ENCODE assay signal across 1 cellular context in genomic region chr9:13274901-13275641, GRCh38.
TF ChIP-seq lines count a peak whose summit lies in the region.

No MANE protein-coding gene starts in this region.

TF ChIP-seq in IMR-90, 13 proteins besides CTCF, POLR2A, EP300 and RAD21 (continued from another document):
- TF ChIP-seq, protein P1, sequence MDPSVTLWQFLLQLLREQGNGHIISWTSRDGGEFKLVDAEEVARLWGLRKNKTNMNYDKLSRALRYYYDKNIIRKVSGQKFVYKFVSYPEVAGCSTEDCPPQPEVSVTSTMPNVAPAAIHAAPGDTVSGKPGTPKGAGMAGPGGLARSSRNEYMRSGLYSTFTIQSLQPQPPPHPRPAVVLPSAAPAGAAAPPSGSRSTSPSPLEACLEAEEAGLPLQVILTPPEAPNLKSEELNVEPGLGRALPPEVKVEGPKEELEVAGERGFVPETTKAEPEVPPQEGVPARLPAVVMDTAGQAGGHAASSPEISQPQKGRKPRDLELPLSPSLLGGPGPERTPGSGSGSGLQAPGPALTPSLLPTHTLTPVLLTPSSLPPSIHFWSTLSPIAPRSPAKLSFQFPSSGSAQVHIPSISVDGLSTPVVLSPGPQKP (IDR thresholded peaks at IDR 0.05; ENCODE audit: borderline replicate concordance, low read depth, low read length), result no peak
- TF ChIP-seq NFE2L2 (IDR thresholded peaks at IDR 0.05; ENCODE audit: low read depth, low read length), result no peak
- TF ChIP-seq FOS (IDR thresholded peaks at IDR 0.05; ENCODE audit: low read depth, low read length), result no peak
